In the genomic region with DNA sequence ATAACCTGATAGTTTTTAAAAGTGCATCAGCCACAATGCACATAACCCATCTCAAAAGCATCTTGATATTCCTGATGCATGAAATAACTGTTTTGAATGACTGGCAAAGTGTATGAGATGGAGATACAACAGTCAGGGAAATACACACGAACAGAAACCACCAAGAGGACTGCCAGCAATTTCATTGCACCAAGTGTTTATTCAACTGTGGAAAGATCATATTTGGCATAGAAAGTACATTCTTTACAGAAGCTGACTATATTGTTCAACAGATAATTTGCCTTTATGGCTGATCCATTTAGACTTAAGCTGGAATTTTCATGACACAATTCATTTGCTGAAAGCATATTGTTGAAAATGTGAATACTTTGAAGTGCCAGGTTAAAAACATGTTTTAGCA, we compare ENCODE assay signal across 19 cellular contexts.
A peak's percentile ranks its signal among the peaks of the same experiment; 100 is the strongest.
DNase-seq lines count a peak whose midpoint lies in the region; ATAC-seq and TF ChIP-seq lines count a peak whose summit lies in the region.
"Had no signal": no experiment of that assay in that cellular context is flagged by ENCODE, and none has a peak within 500 bp of the region (broad histone marks: within the 10 kb centered on the region; RNA-seq: fewer than 3 reads in every experiment).

No MANE protein-coding gene starts in this region.

- TF ChIP-seq POLR2A in Peyer's patch (IDR thresholded peaks at IDR 0.05) = no peak

- no peaks in the 10 kb centered on the region for H3K36me3 ChIP-seq in Peyer's patch
- H3K36me3 ChIP-seq: adrenal gland had no signal

- H3K4me3 ChIP-seq in cardiac fibroblast (replicated peaks in 1 of 2; ENCODE audit: low read depth in 2 of 2, low read length in 2 of 2) (no peak overlapping the region), Peyer's patch (no peak overlapping the region)
- H3K4me3 ChIP-seq: adrenal gland had no signal

- no peak for ATAC-seq in GM21786 (IDR thresholded peaks at IDR 0.05; ENCODE audit: unreplicated experiment)
- ATAC-seq in esophagus mucosa = no peak

- no peak overlapping the region for H3K27ac ChIP-seq in Peyer's patch
- H3K27ac ChIP-seq: adrenal gland had no signal

- H3K27me3 ChIP-seq in Peyer's patch = no peaks in the 10 kb centered on the region
- H3K27me3 ChIP-seq: adrenal gland had no signal

- H3K4me1 ChIP-seq in Peyer's patch = no peaks in the 10 kb centered on the region

- TF ChIP-seq CTCF in cardiac fibroblast (IDR thresholded peaks at IDR 0.05; ENCODE audit: low read depth, low read length) (no peak), Peyer's patch (IDR thresholded peaks at IDR 0.05) (no peak)

- H3K9me3 ChIP-seq in Peyer's patch = no peaks in the 10 kb centered on the region
- H3K9me3 ChIP-seq: adrenal gland had no signal

- DNase-seq in DMS79 (lab: John Stamatoyannopoulos, UW) = peak; percentile 10
- DNase-seq in NCI-H1105 treated with DMSO at 0.1 percent for 48 hours (lab: John Stamatoyannopoulos, UW) = peak; percentile 64
- DNase-seq in cardiac fibroblast (ENCODE audit: low read depth in 2 of 2) = peak; percentile 33 to 55
- peak; percentile 5 for DNase-seq in kidney glomerular epithelial cell (lab: John Stamatoyannopoulos, UW)
- DNase-seq in Peyer's patch = no peak
- no peak for DNase-seq in NCI-H526 treated with DMSO at 0.1 percent for 48 hours (lab: John Stamatoyannopoulos, UW)
- DNase-seq: adrenal gland; cerebellar nuclear complex; effector CD8-positive, alpha-beta T cell; H7; hippocampal formation; kidney; mammary epithelial cell; NCI-H1694; nucleus accumbens; stimulated activated CD4-positive, alpha-beta T cell treated with anti-CD3 and anti-CD28 coated beads, Interleukin-15, amount 100 ng/mL, for 24 hours; SW 1271 had no signal

Comparison
In these comparisons a context has a peak if more than half of its experiments do, and no peak if none do; other contexts are left out.
1. DNase-seq: peak in DMS79 (single experiment), NCI-H1105 treated with DMSO at 0.1 percent for 48 hours (single experiment), cardiac fibroblast (2 of 2) and kidney glomerular epithelial cell (single experiment); none in Peyer's patch (0 of 3) and NCI-H526 treated with DMSO at 0.1 percent for 48 hours (single experiment).